In genomic region chr6:163179061-163179460, GRCh38 we compare ENCODE assay signal across 27 cellular contexts.
"Had no signal": no experiment of that assay in that cellular context is flagged by ENCODE, and none has a peak within 500 bp of the region (broad histone marks: within the 10 kb centered on the region; RNA-seq: fewer than 3 reads in every experiment).

No MANE protein-coding gene starts in this region.

- H3K9me3 ChIP-seq: gastroesophageal sphincter, heart left ventricle, left ventricle myocardium inferior, lower lobe of right lung, right lobe of liver, stomach, thoracic aorta, tibial nerve, upper lobe of right lung, uterus had no signal

- ATAC-seq: foreskin keratinocyte; gastroesophageal sphincter; heart left ventricle; left colon; lower lobe of right lung; natural killer cell treated with Interleukin-12 subunit alpha and Interleukin-12 subunit beta and Interleukin-15 and Interleukin-18, amount 100 ng/mL, for 72 hours; right lobe of liver; stimulated activated effector memory CD8-positive, alpha-beta T cell treated with anti-CD3 and anti-CD28 coated beads, Interleukin-12 subunit alpha, Interleukin-12 subunit beta, amount 100 ng/mL, for 72 hours; upper lobe of right lung had no signal

- H2AFZ ChIP-seq: hepatocyte, parathyroid adenoma had no signal

- H3K27ac ChIP-seq: foreskin keratinocyte, gastroesophageal sphincter, heart left ventricle, hepatocyte, left ventricle myocardium inferior, lower lobe of right lung, parathyroid adenoma, right lobe of liver, stomach, thoracic aorta, upper lobe of right lung, uterus had no signal

- H3K4me1 ChIP-seq: foreskin keratinocyte, upper lobe of right lung, uterus had no signal

- H3K4me3 Mint-ChIP-seq: central memory CD8-positive, alpha-beta T cell; naive B cell; natural killer cell treated with Interleukin-12 subunit alpha and Interleukin-12 subunit beta and Interleukin-15 and Interleukin-18, amount 100 ng/mL, for 72 hours; neural crest cell; stimulated activated effector memory CD8-positive, alpha-beta T cell treated with anti-CD3 and anti-CD28 coated beads, Interleukin-12 subunit alpha, Interleukin-12 subunit beta, amount 100 ng/mL, for 72 hours had no signal

- H3K9ac ChIP-seq: parathyroid adenoma had no signal

- H3K4me3 ChIP-seq: gastroesophageal sphincter, heart left ventricle, hepatocyte, left ventricle myocardium inferior, lower lobe of right lung, right lobe of liver, smooth muscle cell, stomach, thoracic aorta, tibial nerve, upper lobe of right lung, uterus had no signal

- H3K27ac Mint-ChIP-seq: naive B cell; natural killer cell treated with Interleukin-12 subunit alpha and Interleukin-12 subunit beta and Interleukin-15 and Interleukin-18, amount 100 ng/mL, for 72 hours; progenitor cell of endocrine pancreas; stimulated activated effector memory CD8-positive, alpha-beta T cell treated with anti-CD3 and anti-CD28 coated beads, Interleukin-12 subunit alpha, Interleukin-12 subunit beta, amount 100 ng/mL, for 72 hours had no signal

- DNase-seq: cortex of kidney; effector CD4-positive, alpha-beta T cell; foreskin keratinocyte; heart left ventricle; left colon; left ventricle myocardium inferior; lower lobe of right lung; naive B cell; right lobe of liver; stimulated activated CD4-positive, alpha-beta T cell treated with anti-CD3 and anti-CD28 coated beads, Interleukin-12 subunit alpha, Interleukin-12 subunit beta, amount 100 ng/mL, for 4 hours; stimulated activated CD4-positive, alpha-beta T cell treated with anti-CD3 and anti-CD28 coated beads, Interleukin-1b, Interleukin-23, amount 100 ng/mL, for 48 hours; stimulated activated CD4-positive, alpha-beta T cell treated with anti-CD3 and anti-CD28 coated beads, Interleukin-4, amount 100 ng/mL, for 1 hour; stimulated activated naive CD4-positive, alpha-beta T cell treated with Interleukin-2 at 50 U/mL for 16 hours; stomach; upper lobe of right lung; uterus had no signal

- H3K9me3 Mint-ChIP-seq: central memory CD8-positive, alpha-beta T cell; naive B cell; natural killer cell treated with Interleukin-12 subunit alpha and Interleukin-12 subunit beta and Interleukin-15 and Interleukin-18, amount 100 ng/mL, for 72 hours; neural crest cell; stimulated activated effector memory CD8-positive, alpha-beta T cell treated with anti-CD3 and anti-CD28 coated beads, Interleukin-12 subunit alpha, Interleukin-12 subunit beta, amount 100 ng/mL, for 72 hours had no signal

- H3K27me3 ChIP-seq: foreskin keratinocyte, gastroesophageal sphincter, heart left ventricle, hepatocyte, right lobe of liver, stomach, tibial nerve, upper lobe of right lung, uterus had no signal

- H3K4me1 Mint-ChIP-seq: central memory CD8-positive, alpha-beta T cell; naive B cell; stimulated activated effector memory CD8-positive, alpha-beta T cell treated with anti-CD3 and anti-CD28 coated beads, Interleukin-12 subunit alpha, Interleukin-12 subunit beta, amount 100 ng/mL, for 72 hours had no signal

- H3K36me3 Mint-ChIP-seq: naive B cell; natural killer cell treated with Interleukin-12 subunit alpha and Interleukin-12 subunit beta and Interleukin-15 and Interleukin-18, amount 100 ng/mL, for 72 hours; stimulated activated effector memory CD8-positive, alpha-beta T cell treated with anti-CD3 and anti-CD28 coated beads, Interleukin-12 subunit alpha, Interleukin-12 subunit beta, amount 100 ng/mL, for 72 hours had no signal

- H3K79me2 ChIP-seq: hepatocyte, parathyroid adenoma had no signal

- H3K4me2 ChIP-seq: hepatocyte, smooth muscle cell had no signal

- H3K36me3 ChIP-seq: gastroesophageal sphincter, heart left ventricle, left ventricle myocardium inferior, lower lobe of right lung, right lobe of liver, stomach, thoracic aorta, tibial nerve, upper lobe of right lung, uterus had no signal
